ENCODE assay signal across 20 cellular contexts in the genomic region with DNA sequence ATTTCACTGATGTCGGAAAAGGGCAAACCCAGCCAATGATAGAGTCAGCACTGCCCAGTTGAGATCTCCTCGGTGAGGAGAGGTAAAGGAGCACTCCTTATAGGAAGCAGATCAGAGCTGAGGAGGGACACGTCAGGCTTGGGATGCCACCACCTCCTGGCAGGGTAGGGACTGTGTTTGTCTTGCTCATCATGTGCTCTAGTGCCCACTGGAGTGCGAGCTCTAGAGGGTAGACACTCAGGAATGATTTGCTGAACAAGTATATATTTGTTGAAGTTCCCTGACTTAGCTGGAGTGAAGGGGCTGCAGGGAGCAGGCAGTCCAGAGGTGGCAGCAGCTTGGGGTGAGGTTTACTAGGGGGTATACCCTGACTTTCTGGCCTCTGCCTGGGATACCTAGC.
"Had no signal": no experiment of that assay in that cellular context is flagged by ENCODE, and none has a peak within 500 bp of the region (broad histone marks: within the 10 kb centered on the region; RNA-seq: fewer than 3 reads in every experiment).

No MANE protein-coding gene starts in this region.

- H3K27me3 ChIP-seq: esophagus muscularis mucosa, gastrocnemius medialis, heart right ventricle, neutrophil, right lobe of liver, stomach had no signal

- H3K4me3 ChIP-seq: esophagus muscularis mucosa, gastrocnemius medialis, heart right ventricle, psoas muscle, right lobe of liver, stomach had no signal

- H3K27me3 Mint-ChIP-seq: type B pancreatic cell had no signal

- H3K9me3 ChIP-seq: esophagus muscularis mucosa, gastrocnemius medialis, heart right ventricle, neutrophil, psoas muscle, right lobe of liver, stomach had no signal

- H3K36me3 Mint-ChIP-seq: naive B cell; stimulated activated memory B cell treated with anti-CD40 and anti-IgM and Interleukin-4, amounts not matched to agents 10 μg/mL and 1 μg/mL and 100 μg/mL, for 72 hours; type B pancreatic cell had no signal

- DNase-seq: cortex of kidney; effector memory CD4-positive, alpha-beta T cell; gastrocnemius medialis; heart right ventricle; kidney glomerular epithelial cell; mesendoderm; naive B cell; psoas muscle; retina; right lobe of liver; stimulated activated CD4-positive, alpha-beta T cell treated with anti-CD3 and anti-CD28 coated beads, Interleukin-4, amount 100 ng/mL, for 1 hour; stimulated activated CD8-positive, alpha-beta memory T cell treated with anti-CD3 and anti-CD28 coated beads, Interleukin-4, amount 100 ng/mL, for 48 hours; stomach; substantia nigra had no signal

- H3K4me3 Mint-ChIP-seq: naive B cell; stimulated activated memory B cell treated with anti-CD40 and anti-IgM and Interleukin-4, amounts not matched to agents 10 μg/mL and 1 μg/mL and 100 μg/mL, for 72 hours; type B pancreatic cell had no signal

- H3K36me3 ChIP-seq: esophagus muscularis mucosa, gastrocnemius medialis, heart right ventricle, neutrophil, right lobe of liver, stomach had no signal

- FAIRE-seq: urothelium cell line had no signal

- H3K27ac ChIP-seq: epithelial cell of prostate, esophagus muscularis mucosa, gastrocnemius medialis, heart right ventricle, neutrophil, psoas muscle, right lobe of liver, stomach had no signal

- H3K4me1 Mint-ChIP-seq: naive B cell; stimulated activated memory B cell treated with anti-CD40 and anti-IgM and Interleukin-4, amounts not matched to agents 10 μg/mL and 1 μg/mL and 100 μg/mL, for 72 hours had no signal

- H3K27ac Mint-ChIP-seq: naive B cell; stimulated activated memory B cell treated with anti-CD40 and anti-IgM and Interleukin-4, amounts not matched to agents 10 μg/mL and 1 μg/mL and 100 μg/mL, for 72 hours; type B pancreatic cell had no signal

- H3K9me3 Mint-ChIP-seq: naive B cell; stimulated activated memory B cell treated with anti-CD40 and anti-IgM and Interleukin-4, amounts not matched to agents 10 μg/mL and 1 μg/mL and 100 μg/mL, for 72 hours; type B pancreatic cell had no signal

- ATAC-seq: gastrocnemius medialis; heart right ventricle; psoas muscle; right lobe of liver; stimulated activated memory B cell treated with anti-CD40 and anti-IgM and Interleukin-4, amounts not matched to agents 10 μg/mL and 1 μg/mL and 100 μg/mL, for 72 hours had no signal
